Comparison of ENCODE assay signal across 8 cellular contexts in the genomic region with DNA sequence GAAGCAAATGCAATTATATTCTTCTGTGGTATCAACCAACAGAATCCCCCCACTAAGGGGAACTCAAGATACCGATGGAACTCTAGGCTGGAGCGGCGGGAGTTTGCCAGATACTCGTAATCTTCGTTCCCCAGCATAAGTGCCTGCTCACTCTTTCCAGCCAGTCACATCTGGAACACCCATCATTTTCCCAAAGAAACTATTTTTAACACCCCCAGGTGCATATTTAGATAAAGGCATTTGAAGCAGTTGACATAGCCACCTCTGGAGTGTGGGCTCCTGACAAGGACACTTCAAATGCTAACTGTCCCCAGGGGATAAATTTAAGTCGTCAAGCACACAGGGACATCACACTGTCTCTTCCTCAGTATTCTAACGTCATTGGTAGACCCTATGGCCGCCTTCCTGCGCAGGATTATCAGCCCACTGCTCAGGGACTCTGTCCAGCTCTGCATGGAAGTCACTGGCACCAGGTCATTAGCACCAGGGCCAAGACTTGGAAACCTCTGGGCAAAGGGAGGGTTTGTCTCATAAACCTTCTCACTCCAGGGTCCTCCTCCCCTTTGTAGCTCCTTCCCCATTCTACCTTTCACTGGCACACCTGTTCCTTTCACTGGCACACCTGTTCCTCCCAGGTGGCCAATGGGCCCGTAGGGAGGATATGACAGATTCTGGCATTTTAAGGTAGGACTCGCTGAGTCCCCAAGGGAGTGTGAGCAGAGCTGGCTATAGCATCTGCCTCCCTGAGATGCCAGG. TPM values are rescaled to one million over a fixed set of nuclear protein-coding genes. Genes with fewer than 3 reads are reported as not detected.
DNase-seq lines count a peak whose midpoint lies in the region; ATAC-seq and TF ChIP-seq lines count a peak whose summit lies in the region.

No MANE protein-coding gene starts in this region.

- POLR2A ChIA-PET in activated naive CD8-positive, alpha-beta T cell treated with anti-CD3 and anti-CD28 coated beads, Interleukin-2, amount 10 ng/mL, durations not matched to agents 7 days and 5 days (lab: Charles Lee) = interaction anchor here (0.6 to 3.7 kb wide), 8 partner anchors 10 to 188 kb away, joined by 3 to 36 read pairs (median 9); a partner anchor contains a TSS

- no peaks in the 10 kb centered on the region for H3K27me3 Mint-ChIP-seq in activated T-cell treated with anti-CD3 and anti-CD28 coated beads, Interleukin-2, amount 50 U/mL, for 4 hours (ENCODE audit: low read depth)
- H3K27me3 Mint-ChIP-seq in activated naive CD8-positive, alpha-beta T cell treated with anti-CD3 and anti-CD28 coated beads, Interleukin-2, amount 10 ng/mL, durations not matched to agents 7 days and 5 days = peaks cover 3% of the 10 kb centered on the region
- H3K27me3 Mint-ChIP-seq in type B pancreatic cell = peaks cover 2% of the 10 kb centered on the region

- no peaks in the 10 kb centered on the region for H3K36me3 Mint-ChIP-seq in activated T-cell treated with anti-CD3 and anti-CD28 coated beads, Interleukin-2, amount 50 U/mL, for 4 hours (ENCODE audit: insufficient read depth)
- H3K36me3 Mint-ChIP-seq in activated naive CD8-positive, alpha-beta T cell treated with anti-CD3 and anti-CD28 coated beads, Interleukin-2, amount 10 ng/mL, durations not matched to agents 7 days and 5 days = no peaks in the 10 kb centered on the region
- H3K36me3 Mint-ChIP-seq in type B pancreatic cell = no peaks in the 10 kb centered on the region

- no peak for ATAC-seq in activated T-cell treated with anti-CD3 and anti-CD28 coated beads, Interleukin-2, amount 50 U/mL, for 4 hours
- ATAC-seq in activated naive CD8-positive, alpha-beta T cell treated with anti-CD3 and anti-CD28 coated beads, Interleukin-2, amount 10 ng/mL, durations not matched to agents 7 days and 5 days (ENCODE audit: low read depth) = no peak

- peak overlapping the region; percentile 71 for H3K4me3 Mint-ChIP-seq in activated T-cell treated with anti-CD3 and anti-CD28 coated beads, Interleukin-2, amount 50 U/mL, for 4 hours
- peak overlapping the region; percentile 71 for H3K4me3 Mint-ChIP-seq in activated naive CD8-positive, alpha-beta T cell treated with anti-CD3 and anti-CD28 coated beads, Interleukin-2, amount 10 ng/mL, durations not matched to agents 7 days and 5 days
- H3K4me3 Mint-ChIP-seq in type B pancreatic cell = peak overlapping the region; percentile 83

- no peaks in the 10 kb centered on the region for H3K36me3 ChIP-seq in kidney epithelial cell (ENCODE audit: control insufficient read depth, insufficient read depth, low read length)

- H3K4me3 ChIP-seq in kidney epithelial cell (ENCODE audit: low read depth, low read length) = peak overlapping the region; percentile 51

- H3K27me3 ChIP-seq in kidney epithelial cell (ENCODE audit: control insufficient read depth, insufficient read depth, low read length) = no peaks in the 10 kb centered on the region

- peak overlapping the region; percentile 67 for H3K27ac Mint-ChIP-seq in activated naive CD8-positive, alpha-beta T cell treated with anti-CD3 and anti-CD28 coated beads, Interleukin-2, amount 10 ng/mL, durations not matched to agents 7 days and 5 days
- peak overlapping the region; percentile 79 for H3K27ac Mint-ChIP-seq in type B pancreatic cell

- H3K4me1 Mint-ChIP-seq in activated T-cell treated with anti-CD3 and anti-CD28 coated beads, Interleukin-2, amount 50 U/mL, for 4 hours (ENCODE audit: low read depth) = peaks cover 17% of the 10 kb centered on the region
- peaks cover 8% of the 10 kb centered on the region for H3K4me1 Mint-ChIP-seq in activated naive CD8-positive, alpha-beta T cell treated with anti-CD3 and anti-CD28 coated beads, Interleukin-2, amount 10 ng/mL, durations not matched to agents 7 days and 5 days
- H3K4me1 Mint-ChIP-seq in type B pancreatic cell (ENCODE audit: unreplicated experiment) = peaks cover 34% of the 10 kb centered on the region

- no peak for TF ChIP-seq CTCF in kidney epithelial cell (IDR thresholded peaks at IDR 0.05; ENCODE audit: insufficient read depth, low read length, poor library complexity, severe bottlenecking)
- no peak for TF ChIP-seq CTCF in type B pancreatic cell (conservative IDR thresholded peaks at IDR 0.05)

- DNase-seq in activated T-cell treated with anti-CD3 and anti-CD28 coated beads, Interleukin-2, amount 50 U/mL, for 4 hours = no peak
- DNase-seq in activated T-cell treated with anti-CD3 and anti-CD28 coated beads, Interleukin-2, amount 50 U/mL, for 48 hours = no peak
- no peak for DNase-seq in activated naive CD8-positive, alpha-beta T cell treated with anti-CD3 and anti-CD28 coated beads, Interleukin-2, amount 10 ng/mL, durations not matched to agents 7 days and 5 days
- DNase-seq in kidney epithelial cell (ENCODE audit: low read depth) (no peak), type B pancreatic cell (ENCODE audit: extremely low spot score, unreplicated experiment) (no peak), NCI-H2196 treated with DMSO at 0.1 percent for 48 hours (lab: John Stamatoyannopoulos, UW; ENCODE audit: unreplicated experiment) (no peak), GM03348 (ENCODE audit: low spot score) (no peak), AML-193 (lab: John Stamatoyannopoulos, UW) (no peak)

- no peaks in the 10 kb centered on the region for H3K9me3 Mint-ChIP-seq in activated T-cell treated with anti-CD3 and anti-CD28 coated beads, Interleukin-2, amount 50 U/mL, for 4 hours
- H3K9me3 Mint-ChIP-seq in activated naive CD8-positive, alpha-beta T cell treated with anti-CD3 and anti-CD28 coated beads, Interleukin-2, amount 10 ng/mL, durations not matched to agents 7 days and 5 days = no peaks in the 10 kb centered on the region
- no peaks in the 10 kb centered on the region for H3K9me3 Mint-ChIP-seq in type B pancreatic cell

RNA-seq across cellular contexts. Expression of a gene that starts 48.8 kb away (rescaled TPM):
- 100 to 1,000 TPM; 328 to 367 (median 332) TPM for total RNA-seq in activated T-cell treated with anti-CD3 and anti-CD28 coated beads, Interleukin-2, amount 50 U/mL, for 4 hours
- total RNA-seq in activated naive CD8-positive, alpha-beta T cell treated with anti-CD3 and anti-CD28 coated beads, Interleukin-2, amount 10 ng/mL, durations not matched to agents 7 days and 5 days = 100 to 1,000 TPM; 454 to 466 TPM
- total RNA-seq in kidney epithelial cell = 353 and 462 TPM in 2 replicates
- total RNA-seq in type B pancreatic cell (ENCODE audit: low replicate concordance) = 684 and 873 TPM in 2 replicates
